ENCODE assay signal across 13 cellular contexts in genomic region chr2:42877936-42878335, GRCh38.
"Had no signal": no experiment of that assay in that cellular context is flagged by ENCODE, and none has a peak within 500 bp of the region (broad histone marks: within the 10 kb centered on the region; RNA-seq: fewer than 3 reads in every experiment).

No MANE protein-coding gene starts in this region.

- ATAC-seq: psoas muscle had no signal

- H3K27me3 ChIP-seq: ascending aorta, SJSA1 had no signal

- DNase-seq: activated CD4-positive, alpha-beta T cell treated with anti-CD3 and anti-CD28 coated beads for 4 hours; activated effector memory CD4-positive, alpha-beta T cell treated with anti-CD3 and anti-CD28 coated beads, Interleukin-2, amount 50 U/mL, for 16 hours; activated naive CD8-positive, alpha-beta T cell treated with anti-CD3 and anti-CD28 coated beads, Interleukin-2, amount 10 ng/mL, durations not matched to agents 7 days and 5 days; activated T-cell treated with anti-CD3 and anti-CD28 coated beads, Interleukin-2, amount 50 U/mL, for 24 hours; hypothalamus; psoas muscle; T-helper 9 cell; WERI-Rb-1 had no signal

- H3K27me3 Mint-ChIP-seq: activated naive CD8-positive, alpha-beta T cell treated with anti-CD3 and anti-CD28 coated beads, Interleukin-2, amount 10 ng/mL, durations not matched to agents 7 days and 5 days; activated T-cell treated with anti-CD3 and anti-CD28 coated beads, Interleukin-2, amount 50 U/mL, for 24 hours; stimulated activated naive CD8-positive, alpha-beta T cell treated with anti-CD3 and anti-CD28 coated beads, Interleukin-15, Interleukin-2, amounts not matched to agents 100 ng/mL and 50 ng/mL, for 24 hours had no signal

- H3K27ac Mint-ChIP-seq: activated naive CD8-positive, alpha-beta T cell treated with anti-CD3 and anti-CD28 coated beads, Interleukin-2, amount 10 ng/mL, durations not matched to agents 7 days and 5 days; stimulated activated naive CD8-positive, alpha-beta T cell treated with anti-CD3 and anti-CD28 coated beads, Interleukin-15, Interleukin-2, amounts not matched to agents 100 ng/mL and 50 ng/mL, for 24 hours had no signal

- H3K36me3 Mint-ChIP-seq: activated naive CD8-positive, alpha-beta T cell treated with anti-CD3 and anti-CD28 coated beads, Interleukin-2, amount 10 ng/mL, durations not matched to agents 7 days and 5 days had no signal

- H3K36me3 ChIP-seq: ascending aorta, SJSA1, thoracic aorta, WERI-Rb-1 had no signal

- H3K9me3 ChIP-seq: ascending aorta, psoas muscle, SJSA1, thoracic aorta had no signal

- H3K27ac ChIP-seq: SJSA1, thoracic aorta, WERI-Rb-1 had no signal

- H3K4me3 Mint-ChIP-seq: activated naive CD8-positive, alpha-beta T cell treated with anti-CD3 and anti-CD28 coated beads, Interleukin-2, amount 10 ng/mL, durations not matched to agents 7 days and 5 days; activated T-cell treated with anti-CD3 and anti-CD28 coated beads, Interleukin-2, amount 50 U/mL, for 24 hours; nephron; stimulated activated naive CD8-positive, alpha-beta T cell treated with anti-CD3 and anti-CD28 coated beads, Interleukin-15, Interleukin-2, amounts not matched to agents 100 ng/mL and 50 ng/mL, for 24 hours had no signal

- H3K4me3 ChIP-seq: ascending aorta, psoas muscle, SJSA1, thoracic aorta had no signal

- H3K9me3 Mint-ChIP-seq: activated naive CD8-positive, alpha-beta T cell treated with anti-CD3 and anti-CD28 coated beads, Interleukin-2, amount 10 ng/mL, durations not matched to agents 7 days and 5 days; activated T-cell treated with anti-CD3 and anti-CD28 coated beads, Interleukin-2, amount 50 U/mL, for 24 hours; stimulated activated naive CD8-positive, alpha-beta T cell treated with anti-CD3 and anti-CD28 coated beads, Interleukin-15, Interleukin-2, amounts not matched to agents 100 ng/mL and 50 ng/mL, for 24 hours had no signal
